ENCODE assay signal across 13 cellular contexts in the genomic region with DNA sequence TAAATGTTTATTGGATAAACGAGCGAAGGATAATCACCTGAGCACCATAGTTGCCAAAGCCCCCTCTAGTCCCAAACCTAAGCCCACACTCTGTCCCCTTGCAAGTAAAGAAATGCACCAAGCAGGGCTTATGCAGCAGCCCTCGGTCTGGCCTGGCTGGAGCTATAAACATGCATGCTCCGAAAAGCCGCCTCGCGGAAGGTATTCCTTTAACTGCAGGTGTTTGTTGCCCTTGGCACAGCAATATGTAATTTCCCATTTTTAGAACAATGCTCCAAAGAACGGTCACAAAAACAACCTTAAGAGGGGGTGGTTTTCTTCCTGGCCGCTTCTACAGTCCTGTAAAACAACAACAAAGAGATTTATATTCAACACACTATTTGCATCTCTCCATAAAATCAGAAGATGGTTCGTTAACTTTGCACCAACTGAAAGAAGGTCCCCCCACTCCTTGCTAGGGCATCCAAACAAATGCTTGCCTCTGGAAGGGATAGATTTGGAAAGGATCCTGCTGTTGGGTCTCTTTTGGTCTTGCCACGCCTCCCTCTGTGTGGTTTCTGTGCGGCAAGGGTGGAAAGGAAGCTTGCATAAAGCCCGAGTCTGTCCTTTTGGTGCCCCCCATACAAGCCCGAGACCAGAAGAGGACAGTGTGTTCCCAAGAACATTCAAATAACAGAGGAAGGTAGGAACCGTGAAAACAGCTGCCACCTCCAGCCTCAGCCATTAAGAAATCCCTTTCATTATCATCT. TPM values are rescaled to one million over a fixed set of nuclear protein-coding genes. Genes with fewer than 3 reads are reported as not detected.
DNase-seq lines count a peak whose midpoint lies in the region; ATAC-seq and TF ChIP-seq lines count a peak whose summit lies in the region.
"Had no signal": no experiment of that assay in that cellular context is flagged by ENCODE, and none has a peak within 500 bp of the region (broad histone marks: within the 10 kb centered on the region; RNA-seq: fewer than 3 reads in every experiment).

No MANE protein-coding gene starts in this region.

- H3K4me1 ChIP-seq in muscle layer of duodenum (ENCODE audit: control insufficient read depth in 1 of 2, insufficient read depth in 2 of 2, low read length in 2 of 2) (peaks cover 11 to 45% of the 10 kb centered on the region in 2 donors), uterus (peaks cover 3 to 33% of the 10 kb centered on the region in 2 donors)

- intact Hi-C loops in uterus (cut with DNase I; ENCODE audit: low total_unique reads), result no loop called here

- peak overlapping the region; percentile 18 to 65 for H3K27ac ChIP-seq in coronary artery
- H3K27ac ChIP-seq in muscle layer of duodenum (ENCODE audit: low read length), result peak overlapping the region; percentile 33
- H3K27ac ChIP-seq in uterus, result peak overlapping the region; percentile 85 to 90

- no peak for TF ChIP-seq CTCF in coronary artery (IDR thresholded peaks at IDR 0.05)
- TF ChIP-seq CTCF in uterus (IDR thresholded peaks at IDR 0.05), result peak in 2 of 4 experiments; percentile 1 to 39

- H3K9me3 ChIP-seq in muscle layer of duodenum (ENCODE audit: control insufficient read depth in 1 of 2, low read length in 2 of 2) (no peaks in the 10 kb centered on the region), uterus (no peaks in the 10 kb centered on the region)

- no peak for TF ChIP-seq POLR2A in uterus (IDR thresholded peaks at IDR 0.05)

- H3K36me3 ChIP-seq in muscle layer of duodenum (ENCODE audit: control insufficient read depth in 1 of 2, insufficient read depth in 2 of 2, low read length in 2 of 2) (no peaks in the 10 kb centered on the region), uterus (no peaks in the 10 kb centered on the region)

- no peaks in the 10 kb centered on the region for H3K27me3 ChIP-seq in muscle layer of duodenum (ENCODE audit: low read depth, low read length)
- H3K27me3 ChIP-seq in uterus, result no peaks in the 10 kb centered on the region

- DNase-seq in SIG-M5 treated with dmso at 0.1 percent for 504 hours (lab: John Stamatoyannopoulos, UW; ENCODE audit: unreplicated experiment) (peak; percentile 62), SIG-M5 (lab: John Stamatoyannopoulos, UW) (no peak), coronary artery (ENCODE audit: low spot score) (no peak), uterus (peak in 1 of 2 donors; percentile 73), SHP77 (lab: John Stamatoyannopoulos, UW) (no peak), EL (no peak)
- DNase-seq: activated T-cell treated with anti-CD3 and anti-CD28 coated beads, Interleukin-2, amount 50 U/mL, for 1 hour; effector memory CD8-positive, alpha-beta T cell; NCI-H187; T-helper 9 cell had no signal

- no peak for ATAC-seq in HG02870 (IDR thresholded peaks at IDR 0.05; ENCODE audit: unreplicated experiment)
- ATAC-seq: effector memory CD8-positive, alpha-beta T cell had no signal

- H3K4me3 ChIP-seq in coronary artery (peak overlapping the region; percentile 18), muscle layer of duodenum (ENCODE audit: low read depth in 1 of 2, low read length in 2 of 2) (peak overlapping the region in 1 of 2 donors; percentile 3), uterus (no peak overlapping the region)

RNA-seq across cellular contexts. Expression of gene SCGB1A1, which starts 14.9 kb away (rescaled TPM):
- total RNA-seq in uterus, result not detected
- total RNA-seq: ureter had no signal

Comparison
In these comparisons a context has a peak if more than half of its experiments do, and no peak if none do; other contexts are left out.
1. H3K27ac ChIP-seq: peak in every context shown above with its lines; median percentile 88 in uterus; 42 in coronary artery; 33 in muscle layer of duodenum.